1 cellular context compared by ENCODE assay signal in the genomic region with DNA sequence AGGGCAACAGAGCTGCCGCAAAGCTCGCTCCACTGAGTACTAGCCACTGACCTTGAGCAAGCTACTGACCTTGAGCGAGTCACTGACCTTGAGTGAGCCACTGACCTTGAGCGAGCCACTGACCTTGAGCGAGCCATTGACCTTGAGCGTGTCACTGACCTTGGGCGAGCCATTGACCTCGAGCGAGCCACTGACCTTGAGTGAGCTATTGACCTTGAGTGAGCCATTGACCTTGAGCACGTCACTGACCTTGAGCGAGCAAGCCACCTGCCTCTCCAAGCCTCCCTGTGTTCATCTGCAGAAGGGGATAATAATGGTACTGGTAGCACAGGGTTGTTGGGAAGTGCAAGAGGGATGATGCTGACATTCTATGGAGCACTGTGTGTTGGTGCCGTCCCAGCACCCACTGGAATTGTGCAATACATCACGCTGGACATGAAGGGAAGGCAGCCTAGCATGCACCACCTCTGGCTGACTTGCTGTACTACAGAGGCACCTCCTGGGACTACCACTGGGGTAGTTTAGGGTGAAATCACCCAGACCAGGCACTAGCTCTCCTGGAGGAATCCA.
TF ChIP-seq lines count a peak whose summit lies in the region.

No MANE protein-coding gene starts in this region.

TF ChIP-seq in HepG2, 621 proteins besides CTCF, POLR2A, EP300 and RAD21 (continued from another document and continues in another):
- TF ChIP-seq, protein P1, sequence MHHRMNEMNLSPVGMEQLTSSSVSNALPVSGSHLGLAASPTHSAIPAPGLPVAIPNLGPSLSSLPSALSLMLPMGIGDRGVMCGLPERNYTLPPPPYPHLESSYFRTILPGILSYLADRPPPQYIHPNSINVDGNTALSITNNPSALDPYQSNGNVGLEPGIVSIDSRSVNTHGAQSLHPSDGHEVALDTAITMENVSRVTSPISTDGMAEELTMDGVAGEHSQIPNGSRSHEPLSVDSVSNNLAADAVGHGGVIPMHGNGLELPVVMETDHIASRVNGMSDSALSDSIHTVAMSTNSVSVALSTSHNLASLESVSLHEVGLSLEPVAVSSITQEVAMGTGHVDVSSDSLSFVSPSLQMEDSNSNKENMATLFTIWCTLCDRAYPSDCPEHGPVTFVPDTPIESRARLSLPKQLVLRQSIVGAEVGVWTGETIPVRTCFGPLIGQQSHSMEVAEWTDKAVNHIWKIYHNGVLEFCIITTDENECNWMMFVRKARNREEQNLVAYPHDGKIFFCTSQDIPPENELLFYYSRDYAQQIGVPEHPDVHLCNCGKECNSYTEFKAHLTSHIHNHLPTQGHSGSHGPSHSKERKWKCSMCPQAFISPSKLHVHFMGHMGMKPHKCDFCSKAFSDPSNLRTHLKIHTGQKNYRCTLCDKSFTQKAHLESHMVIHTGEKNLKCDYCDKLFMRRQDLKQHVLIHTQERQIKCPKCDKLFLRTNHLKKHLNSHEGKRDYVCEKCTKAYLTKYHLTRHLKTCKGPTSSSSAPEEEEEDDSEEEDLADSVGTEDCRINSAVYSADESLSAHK (CRISPR knock-in tag; IDR thresholded peaks at IDR 0.05; ENCODE audit: borderline replicate concordance) = no peak
- TF ChIP-seq, protein P2, sequence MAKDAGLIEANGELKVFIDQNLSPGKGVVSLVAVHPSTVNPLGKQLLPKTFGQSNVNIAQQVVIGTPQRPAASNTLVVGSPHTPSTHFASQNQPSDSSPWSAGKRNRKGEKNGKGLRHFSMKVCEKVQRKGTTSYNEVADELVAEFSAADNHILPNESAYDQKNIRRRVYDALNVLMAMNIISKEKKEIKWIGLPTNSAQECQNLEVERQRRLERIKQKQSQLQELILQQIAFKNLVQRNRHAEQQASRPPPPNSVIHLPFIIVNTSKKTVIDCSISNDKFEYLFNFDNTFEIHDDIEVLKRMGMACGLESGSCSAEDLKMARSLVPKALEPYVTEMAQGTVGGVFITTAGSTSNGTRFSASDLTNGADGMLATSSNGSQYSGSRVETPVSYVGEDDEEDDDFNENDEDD (CRISPR knock-in tag; IDR thresholded peaks at IDR 0.05; ENCODE audit: borderline replicate concordance) = no peak
- TF ChIP-seq, protein P3, sequence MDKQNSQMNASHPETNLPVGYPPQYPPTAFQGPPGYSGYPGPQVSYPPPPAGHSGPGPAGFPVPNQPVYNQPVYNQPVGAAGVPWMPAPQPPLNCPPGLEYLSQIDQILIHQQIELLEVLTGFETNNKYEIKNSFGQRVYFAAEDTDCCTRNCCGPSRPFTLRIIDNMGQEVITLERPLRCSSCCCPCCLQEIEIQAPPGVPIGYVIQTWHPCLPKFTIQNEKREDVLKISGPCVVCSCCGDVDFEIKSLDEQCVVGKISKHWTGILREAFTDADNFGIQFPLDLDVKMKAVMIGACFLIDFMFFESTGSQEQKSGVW (CRISPR knock-in tag; IDR thresholded peaks at IDR 0.05; ENCODE audit: borderline replicate concordance) = no peak
- TF ChIP-seq ZNF552 (CRISPR knock-in tag; IDR thresholded peaks at IDR 0.05; ENCODE audit: borderline replicate concordance) (no peak), SPEN (CRISPR knock-in tag; IDR thresholded peaks at IDR 0.05; ENCODE audit: low read depth) (no peak), ZNF747 (CRISPR knock-in tag; IDR thresholded peaks at IDR 0.05; ENCODE audit: borderline replicate concordance) (no peak), RARG (CRISPR knock-in tag; IDR thresholded peaks at IDR 0.05; ENCODE audit: low read depth) (no peak), ZNF331 (CRISPR knock-in tag; IDR thresholded peaks at IDR 0.05) (peak; percentile 69), TEAD2 (CRISPR knock-in tag; IDR thresholded peaks at IDR 0.05) (no peak), ELF4 (CRISPR knock-in tag; IDR thresholded peaks at IDR 0.05; ENCODE audit: borderline replicate concordance) (no peak), WIZ (CRISPR knock-in tag; IDR thresholded peaks at IDR 0.05) (no peak), RBM39 (IDR thresholded peaks at IDR 0.05; ENCODE audit: low read depth, low read length, poor library complexity, severe bottlenecking) (no peak), GATAD2A (CRISPR knock-in tag; IDR thresholded peaks at IDR 0.05) (0 out of 2 replicates have a peak, but pooled peaks have one; percentile 37), XBP1 (CRISPR knock-in tag; IDR thresholded peaks at IDR 0.05) (no peak), ZNF749 (CRISPR knock-in tag; IDR thresholded peaks at IDR 0.05; ENCODE audit: borderline replicate concordance) (no peak), ZNF530 (CRISPR knock-in tag; IDR thresholded peaks at IDR 0.05; ENCODE audit: low read depth) (peak; percentile 46; the same call in 1 of the 2 replicates), ZNF501 (CRISPR knock-in tag; IDR thresholded peaks at IDR 0.05) (0 out of 2 replicates have a peak, but pooled peaks have one; percentile 21), MTA1 (CRISPR knock-in tag; IDR thresholded peaks at IDR 0.05; ENCODE audit: borderline replicate concordance) (peak; percentile 36; the same call in 1 of the 2 replicates), REPIN1 (CRISPR knock-in tag; IDR thresholded peaks at IDR 0.05; ENCODE audit: borderline replicate concordance, low read depth) (no peak), KAT2B (IDR thresholded peaks at IDR 0.05; ENCODE audit: borderline replicate concordance, low read depth, low read length) (no peak), NR2F2 (IDR thresholded peaks at IDR 0.05; ENCODE audit: borderline replicate concordance, low read depth) (peak; percentile 29; the same call in 1 of the 2 replicates), NONO (IDR thresholded peaks at IDR 0.05) (no peak), NONO (CRISPR knock-in tag; conservative IDR thresholded peaks at IDR 0.05) (no peak), TGIF2 (CRISPR knock-in tag; IDR thresholded peaks at IDR 0.05) (0 out of 2 replicates have a peak, but pooled peaks have one; percentile 17)
- TF ChIP-seq, protein P4, sequence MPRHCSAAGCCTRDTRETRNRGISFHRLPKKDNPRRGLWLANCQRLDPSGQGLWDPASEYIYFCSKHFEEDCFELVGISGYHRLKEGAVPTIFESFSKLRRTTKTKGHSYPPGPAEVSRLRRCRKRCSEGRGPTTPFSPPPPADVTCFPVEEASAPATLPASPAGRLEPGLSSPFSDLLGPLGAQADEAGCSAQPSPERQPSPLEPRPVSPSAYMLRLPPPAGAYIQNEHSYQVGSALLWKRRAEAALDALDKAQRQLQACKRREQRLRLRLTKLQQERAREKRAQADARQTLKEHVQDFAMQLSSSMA (CRISPR knock-in tag; IDR thresholded peaks at IDR 0.05) = peak; percentile 0; the same call in 1 of the 2 replicates
- TF ChIP-seq, protein P5, sequence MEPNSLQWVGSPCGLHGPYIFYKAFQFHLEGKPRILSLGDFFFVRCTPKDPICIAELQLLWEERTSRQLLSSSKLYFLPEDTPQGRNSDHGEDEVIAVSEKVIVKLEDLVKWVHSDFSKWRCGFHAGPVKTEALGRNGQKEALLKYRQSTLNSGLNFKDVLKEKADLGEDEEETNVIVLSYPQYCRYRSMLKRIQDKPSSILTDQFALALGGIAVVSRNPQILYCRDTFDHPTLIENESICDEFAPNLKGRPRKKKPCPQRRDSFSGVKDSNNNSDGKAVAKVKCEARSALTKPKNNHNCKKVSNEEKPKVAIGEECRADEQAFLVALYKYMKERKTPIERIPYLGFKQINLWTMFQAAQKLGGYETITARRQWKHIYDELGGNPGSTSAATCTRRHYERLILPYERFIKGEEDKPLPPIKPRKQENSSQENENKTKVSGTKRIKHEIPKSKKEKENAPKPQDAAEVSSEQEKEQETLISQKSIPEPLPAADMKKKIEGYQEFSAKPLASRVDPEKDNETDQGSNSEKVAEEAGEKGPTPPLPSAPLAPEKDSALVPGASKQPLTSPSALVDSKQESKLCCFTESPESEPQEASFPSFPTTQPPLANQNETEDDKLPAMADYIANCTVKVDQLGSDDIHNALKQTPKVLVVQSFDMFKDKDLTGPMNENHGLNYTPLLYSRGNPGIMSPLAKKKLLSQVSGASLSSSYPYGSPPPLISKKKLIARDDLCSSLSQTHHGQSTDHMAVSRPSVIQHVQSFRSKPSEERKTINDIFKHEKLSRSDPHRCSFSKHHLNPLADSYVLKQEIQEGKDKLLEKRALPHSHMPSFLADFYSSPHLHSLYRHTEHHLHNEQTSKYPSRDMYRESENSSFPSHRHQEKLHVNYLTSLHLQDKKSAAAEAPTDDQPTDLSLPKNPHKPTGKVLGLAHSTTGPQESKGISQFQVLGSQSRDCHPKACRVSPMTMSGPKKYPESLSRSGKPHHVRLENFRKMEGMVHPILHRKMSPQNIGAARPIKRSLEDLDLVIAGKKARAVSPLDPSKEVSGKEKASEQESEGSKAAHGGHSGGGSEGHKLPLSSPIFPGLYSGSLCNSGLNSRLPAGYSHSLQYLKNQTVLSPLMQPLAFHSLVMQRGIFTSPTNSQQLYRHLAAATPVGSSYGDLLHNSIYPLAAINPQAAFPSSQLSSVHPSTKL (CRISPR knock-in tag; IDR thresholded peaks at IDR 0.05) = peak; percentile 68; the same call in 1 of the 2 replicates
- TF ChIP-seq, protein P6, sequence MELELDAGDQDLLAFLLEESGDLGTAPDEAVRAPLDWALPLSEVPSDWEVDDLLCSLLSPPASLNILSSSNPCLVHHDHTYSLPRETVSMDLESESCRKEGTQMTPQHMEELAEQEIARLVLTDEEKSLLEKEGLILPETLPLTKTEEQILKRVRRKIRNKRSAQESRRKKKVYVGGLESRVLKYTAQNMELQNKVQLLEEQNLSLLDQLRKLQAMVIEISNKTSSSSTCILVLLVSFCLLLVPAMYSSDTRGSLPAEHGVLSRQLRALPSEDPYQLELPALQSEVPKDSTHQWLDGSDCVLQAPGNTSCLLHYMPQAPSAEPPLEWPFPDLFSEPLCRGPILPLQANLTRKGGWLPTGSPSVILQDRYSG (CRISPR knock-in tag; IDR thresholded peaks at IDR 0.05) = no peak
- TF ChIP-seq, protein P7, sequence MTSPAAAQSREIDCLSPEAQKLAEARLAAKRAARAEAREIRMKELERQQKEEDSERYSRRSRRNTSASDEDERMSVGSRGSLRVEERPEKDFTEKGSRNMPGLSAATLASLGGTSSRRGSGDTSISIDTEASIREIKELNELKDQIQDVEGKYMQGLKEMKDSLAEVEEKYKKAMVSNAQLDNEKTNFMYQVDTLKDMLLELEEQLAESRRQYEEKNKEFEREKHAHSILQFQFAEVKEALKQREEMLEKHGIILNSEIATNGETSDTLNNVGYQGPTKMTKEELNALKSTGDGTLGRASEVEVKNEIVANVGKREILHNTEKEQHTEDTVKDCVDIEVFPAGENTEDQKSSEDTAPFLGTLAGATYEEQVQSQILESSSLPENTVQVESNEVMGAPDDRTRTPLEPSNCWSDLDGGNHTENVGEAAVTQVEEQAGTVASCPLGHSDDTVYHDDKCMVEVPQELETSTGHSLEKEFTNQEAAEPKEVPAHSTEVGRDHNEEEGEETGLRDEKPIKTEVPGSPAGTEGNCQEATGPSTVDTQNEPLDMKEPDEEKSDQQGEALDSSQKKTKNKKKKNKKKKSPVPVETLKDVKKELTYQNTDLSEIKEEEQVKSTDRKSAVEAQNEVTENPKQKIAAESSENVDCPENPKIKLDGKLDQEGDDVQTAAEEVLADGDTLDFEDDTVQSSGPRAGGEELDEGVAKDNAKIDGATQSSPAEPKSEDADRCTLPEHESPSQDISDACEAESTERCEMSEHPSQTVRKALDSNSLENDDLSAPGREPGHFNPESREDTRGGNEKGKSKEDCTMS (CRISPR knock-in tag; conservative IDR thresholded peaks at IDR 0.05) = no peak
- TF ChIP-seq, protein P8, sequence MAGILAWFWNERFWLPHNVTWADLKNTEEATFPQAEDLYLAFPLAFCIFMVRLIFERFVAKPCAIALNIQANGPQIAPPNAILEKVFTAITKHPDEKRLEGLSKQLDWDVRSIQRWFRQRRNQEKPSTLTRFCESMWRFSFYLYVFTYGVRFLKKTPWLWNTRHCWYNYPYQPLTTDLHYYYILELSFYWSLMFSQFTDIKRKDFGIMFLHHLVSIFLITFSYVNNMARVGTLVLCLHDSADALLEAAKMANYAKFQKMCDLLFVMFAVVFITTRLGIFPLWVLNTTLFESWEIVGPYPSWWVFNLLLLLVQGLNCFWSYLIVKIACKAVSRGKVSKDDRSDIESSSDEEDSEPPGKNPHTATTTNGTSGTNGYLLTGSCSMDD (CRISPR knock-in tag; IDR thresholded peaks at IDR 0.05) = no peak
- TF ChIP-seq, protein P9, sequence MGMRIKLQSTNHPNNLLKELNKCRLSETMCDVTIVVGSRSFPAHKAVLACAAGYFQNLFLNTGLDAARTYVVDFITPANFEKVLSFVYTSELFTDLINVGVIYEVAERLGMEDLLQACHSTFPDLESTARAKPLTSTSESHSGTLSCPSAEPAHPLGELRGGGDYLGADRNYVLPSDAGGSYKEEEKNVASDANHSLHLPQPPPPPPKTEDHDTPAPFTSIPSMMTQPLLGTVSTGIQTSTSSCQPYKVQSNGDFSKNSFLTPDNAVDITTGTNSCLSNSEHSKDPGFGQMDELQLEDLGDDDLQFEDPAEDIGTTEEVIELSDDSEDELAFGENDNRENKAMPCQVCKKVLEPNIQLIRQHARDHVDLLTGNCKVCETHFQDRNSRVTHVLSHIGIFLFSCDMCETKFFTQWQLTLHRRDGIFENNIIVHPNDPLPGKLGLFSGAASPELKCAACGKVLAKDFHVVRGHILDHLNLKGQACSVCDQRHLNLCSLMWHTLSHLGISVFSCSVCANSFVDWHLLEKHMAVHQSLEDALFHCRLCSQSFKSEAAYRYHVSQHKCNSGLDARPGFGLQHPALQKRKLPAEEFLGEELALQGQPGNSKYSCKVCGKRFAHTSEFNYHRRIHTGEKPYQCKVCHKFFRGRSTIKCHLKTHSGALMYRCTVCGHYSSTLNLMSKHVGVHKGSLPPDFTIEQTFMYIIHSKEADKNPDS (CRISPR knock-in tag; IDR thresholded peaks at IDR 0.05) = peak; percentile 76; the same call in 1 of the 2 replicates
- TF ChIP-seq, protein P10, sequence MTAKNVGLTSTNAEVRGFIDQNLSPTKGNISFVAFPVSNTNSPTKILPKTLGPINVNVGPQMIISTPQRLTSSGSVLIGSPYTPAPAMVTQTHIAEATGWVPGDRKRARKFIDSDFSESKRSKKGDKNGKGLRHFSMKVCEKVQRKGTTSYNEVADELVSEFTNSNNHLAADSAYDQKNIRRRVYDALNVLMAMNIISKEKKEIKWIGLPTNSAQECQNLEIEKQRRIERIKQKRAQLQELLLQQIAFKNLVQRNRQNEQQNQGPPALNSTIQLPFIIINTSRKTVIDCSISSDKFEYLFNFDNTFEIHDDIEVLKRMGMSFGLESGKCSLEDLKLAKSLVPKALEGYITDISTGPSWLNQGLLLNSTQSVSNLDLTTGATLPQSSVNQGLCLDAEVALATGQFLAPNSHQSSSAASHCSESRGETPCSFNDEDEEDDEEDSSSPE (CRISPR knock-in tag; IDR thresholded peaks at IDR 0.05) = no peak
- TF ChIP-seq, protein P11, sequence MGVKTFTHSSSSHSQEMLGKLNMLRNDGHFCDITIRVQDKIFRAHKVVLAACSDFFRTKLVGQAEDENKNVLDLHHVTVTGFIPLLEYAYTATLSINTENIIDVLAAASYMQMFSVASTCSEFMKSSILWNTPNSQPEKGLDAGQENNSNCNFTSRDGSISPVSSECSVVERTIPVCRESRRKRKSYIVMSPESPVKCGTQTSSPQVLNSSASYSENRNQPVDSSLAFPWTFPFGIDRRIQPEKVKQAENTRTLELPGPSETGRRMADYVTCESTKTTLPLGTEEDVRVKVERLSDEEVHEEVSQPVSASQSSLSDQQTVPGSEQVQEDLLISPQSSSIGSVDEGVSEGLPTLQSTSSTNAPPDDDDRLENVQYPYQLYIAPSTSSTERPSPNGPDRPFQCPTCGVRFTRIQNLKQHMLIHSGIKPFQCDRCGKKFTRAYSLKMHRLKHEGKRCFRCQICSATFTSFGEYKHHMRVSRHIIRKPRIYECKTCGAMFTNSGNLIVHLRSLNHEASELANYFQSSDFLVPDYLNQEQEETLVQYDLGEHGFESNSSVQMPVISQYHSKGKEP (CRISPR knock-in tag; IDR thresholded peaks at IDR 0.05) = no peak
